ENCODE assay signal across 8 cellular contexts in the genomic region with DNA sequence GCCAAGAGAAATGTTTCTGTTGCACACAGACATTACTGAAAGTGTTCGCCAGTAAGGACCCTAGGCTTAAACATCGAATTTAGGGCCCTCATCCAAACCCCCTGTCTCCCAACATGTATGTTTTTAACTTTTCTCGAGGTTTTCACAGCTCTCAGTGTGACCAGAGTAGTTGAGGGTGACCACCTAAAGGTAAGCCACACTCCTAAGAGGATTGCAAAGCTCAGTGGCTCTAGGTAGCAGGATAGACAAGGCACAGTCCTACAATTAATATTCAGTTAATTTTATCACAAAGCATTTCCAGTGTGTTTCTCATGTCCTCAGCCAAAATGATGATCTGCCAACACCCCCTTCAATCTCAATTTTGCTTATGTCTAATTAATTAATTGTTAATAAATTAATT. TPM values are rescaled to one million over a fixed set of nuclear protein-coding genes. Genes with fewer than 3 reads are reported as not detected.
DNase-seq lines count a peak whose midpoint lies in the region; ATAC-seq and TF ChIP-seq lines count a peak whose summit lies in the region.

No MANE protein-coding gene starts in this region.

- peaks cover 2% of the 10 kb centered on the region for H3K27me3 ChIP-seq in BJ (ENCODE audit: control insufficient read depth, insufficient read depth, low read length)
- H3K27me3 ChIP-seq in naive thymus-derived CD4-positive, alpha-beta T cell (ENCODE audit: control insufficient read depth in 2 of 2, insufficient read depth in 2 of 2, low read length in 2 of 2) = no peaks in the 10 kb centered on the region

- H3K27me3 Mint-ChIP-seq in IgD-negative memory B cell = peaks cover 4% of the 10 kb centered on the region
- H3K27me3 Mint-ChIP-seq in naive thymus-derived CD4-positive, alpha-beta T cell = peaks cover 0 to 6% (median 0%) of the 10 kb centered on the region in 5 donors

- DNase-seq in BJ (ENCODE audit: low read depth) = no peak
- no peak for DNase-seq in choroid plexus epithelial cell (ENCODE audit: low read depth)
- no peak for DNase-seq in naive thymus-derived CD4-positive, alpha-beta T cell
- DNase-seq in D341Med (ENCODE audit: low spot score) = no peak
- DNase-seq in NCI-H128 (lab: John Stamatoyannopoulos, UW; ENCODE audit: unreplicated experiment) = no peak
- DNase-seq in NCI-H2029 (lab: John Stamatoyannopoulos, UW) = no peak

- no peak for TF ChIP-seq CTCF in BJ (IDR thresholded peaks at IDR 0.05; ENCODE audit: insufficient read depth, low read depth, low read length)
- TF ChIP-seq CTCF in choroid plexus epithelial cell (conservative IDR thresholded peaks at IDR 0.05; ENCODE audit: low read depth, low read length) = no peak

- peaks cover 8 to 12% of the 10 kb centered on the region in 2 donors for H3K4me1 ChIP-seq in naive thymus-derived CD4-positive, alpha-beta T cell (ENCODE audit: control insufficient read depth in 2 of 2, insufficient read depth in 2 of 2, low read length in 2 of 2)

- CTCF ChIA-PET in BJ (lab: Yijun Ruan, JAX) = interaction anchor here (1.6 to 2.3 kb wide), 2 partner anchors 11 to 160 kb away, joined by 6 to 17 read pairs; a partner anchor contains a TSS
- CTCF ChIA-PET in naive thymus-derived CD4-positive, alpha-beta T cell (lab: Charles Lee) = interaction anchor here (0.6 to 1.8 kb wide), 5 partner anchors 9 to 223 kb away, joined by 3 to 8 read pairs (median 5); a partner anchor contains a TSS

- peak overlapping the region; percentile 85 for H3K27ac ChIP-seq in naive thymus-derived CD4-positive, alpha-beta T cell (ENCODE audit: low read depth, low read length)

- H3K36me3 ChIP-seq in BJ (ENCODE audit: control insufficient read depth, insufficient read depth, low read length) = no peaks in the 10 kb centered on the region
- H3K36me3 ChIP-seq in naive thymus-derived CD4-positive, alpha-beta T cell (ENCODE audit: control insufficient read depth in 2 of 3, insufficient read depth in 3 of 3, low read length in 3 of 3) = no peaks in the 10 kb centered on the region

- peaks cover 7 to 11% (median 10%) of the 10 kb centered on the region in 3 donors for H3K4me1 Mint-ChIP-seq in IgD-negative memory B cell
- peaks cover 10 to 26% (median 18%) of the 10 kb centered on the region in 7 donors for H3K4me1 Mint-ChIP-seq in naive thymus-derived CD4-positive, alpha-beta T cell

- no peak for ATAC-seq in naive thymus-derived CD4-positive, alpha-beta T cell
- ATAC-seq in GM19023 (IDR thresholded peaks at IDR 0.05; ENCODE audit: unreplicated experiment) = no peak

- no peaks in the 10 kb centered on the region for H3K9me3 Mint-ChIP-seq in IgD-negative memory B cell
- peaks cover 0 to 4% (median 0%) of the 10 kb centered on the region in 11 donors for H3K9me3 Mint-ChIP-seq in naive thymus-derived CD4-positive, alpha-beta T cell

- H3K36me3 Mint-ChIP-seq in IgD-negative memory B cell = no peaks in the 10 kb centered on the region
- peaks cover 0 to 10% (median 2%) of the 10 kb centered on the region in 5 donors for H3K36me3 Mint-ChIP-seq in naive thymus-derived CD4-positive, alpha-beta T cell

- intact Hi-C loops in naive thymus-derived CD4-positive, alpha-beta T cell (cut with micrococcal nuclease) = loop anchor here (1.0 to 10.0 kb wide), 8 partner anchors 11 to 1729 kb away; a partner anchor contains a TSS

- peak overlapping the region; percentile 88 to 100 (median 100) for H3K4me3 Mint-ChIP-seq in IgD-negative memory B cell
- H3K4me3 Mint-ChIP-seq in naive thymus-derived CD4-positive, alpha-beta T cell = peak overlapping the region; percentile 88 to 100 (median 98)

- POLR2A ChIA-PET in BJ (lab: Charles Lee) = interaction anchor here (0.6 to 0.8 kb wide), 3 partner anchors 14 to 467 kb away, joined by 3 to 4 read pairs (median 4); a partner anchor contains a TSS
- POLR2A ChIA-PET in naive thymus-derived CD4-positive, alpha-beta T cell (lab: Charles Lee) = interaction anchor here (0.8 to 2.9 kb wide), 9 partner anchors 8 to 1227 kb away, joined by 3 to 14 read pairs (median 5); a partner anchor contains a TSS

- peak overlapping the region; percentile 91 to 100 (median 99) for H3K27ac Mint-ChIP-seq in IgD-negative memory B cell
- peak overlapping the region; percentile 95 to 100 (median 97) for H3K27ac Mint-ChIP-seq in naive thymus-derived CD4-positive, alpha-beta T cell

- no peaks in the 10 kb centered on the region for H3K9me3 ChIP-seq in naive thymus-derived CD4-positive, alpha-beta T cell (ENCODE audit: control insufficient read depth in 2 of 3, low read length in 3 of 3)

- H3K4me3 ChIP-seq in BJ (ENCODE audit: low read depth, low read length) (peak overlapping the region; percentile 72), choroid plexus epithelial cell (ENCODE audit: low read depth, low read length) (peak overlapping the region; percentile 96)
- peak overlapping the region; percentile 96 for H3K4me3 ChIP-seq in naive thymus-derived CD4-positive, alpha-beta T cell (ENCODE audit: low read length)

RNA-seq across cellular contexts. Expression of a gene that starts 0.7 kb away (rescaled TPM):
- 2.3 and 4.4 TPM in 2 replicates for polyA plus RNA-seq in BJ (2011; rRNA removed)
- polyA minus RNA-seq in BJ (2011; rRNA and poly(A)+ RNA removed) = 4.6 and 10.1 TPM in 2 replicates
- 3.5 TPM for polyA plus RNA-seq in IgD-negative memory B cell
- 1 to 10 TPM; 1.1 to 2.2 (median 1.5) TPM for total RNA-seq in naive thymus-derived CD4-positive, alpha-beta T cell
- polyA plus RNA-seq in naive thymus-derived CD4-positive, alpha-beta T cell = 1 to 10 TPM; 1.7 to 3.2 TPM

RNA-seq across cellular contexts. Expression of a gene that starts 43.7 kb away (rescaled TPM):
- polyA plus RNA-seq in BJ (2011; rRNA removed) (0.09 and 0.20 TPM in 2 replicates), IgD-negative memory B cell (3.1 TPM)
- 0.05 and 0.33 TPM in 2 replicates for polyA minus RNA-seq in BJ (2011; rRNA and poly(A)+ RNA removed)
- not detected for total RNA-seq in naive thymus-derived CD4-positive, alpha-beta T cell
- not detected for polyA plus RNA-seq in naive thymus-derived CD4-positive, alpha-beta T cell
